Comparison of ENCODE assay signal across 10 cellular contexts in genomic region chr2:10407432-10407831, GRCh38. TPM values are rescaled to one million over a fixed set of nuclear protein-coding genes. Genes with fewer than 3 reads are reported as not detected.
DNase-seq lines count a peak whose midpoint lies in the region; ATAC-seq, FAIRE-seq and TF ChIP-seq lines count a peak whose summit lies in the region.
"Had no signal": no experiment of that assay in that cellular context is flagged by ENCODE, and none has a peak within 500 bp of the region (broad histone marks: within the 10 kb centered on the region; RNA-seq: fewer than 3 reads in every experiment).

No MANE protein-coding gene starts in this region.

- H3K23ac ChIP-seq in mesenchymal stem cell (ENCODE audit: low read length in 2 of 2): no peak overlapping the region

- H3K27ac ChIP-seq in A549: peak overlapping the region; percentile 93 to 95
- H3K27ac ChIP-seq in mesenchymal stem cell (ENCODE audit: low read length, poor library complexity, severe bottlenecking): no peak overlapping the region

- H3K36me3 ChIP-seq in mesenchymal stem cell (ENCODE audit: control insufficient read depth in 1 of 2, insufficient read depth in 2 of 2, low read depth in 1 of 2, low read length in 2 of 2): peaks cover 0 to 8% of the 10 kb centered on the region in 2 experiments

- H3K4me3 ChIP-seq in A549: no peak overlapping the region
- H3K4me3 ChIP-seq in mesenchymal stem cell (ENCODE audit: insufficient read depth in 1 of 2, low read depth in 1 of 2, low read length in 2 of 2): no peak overlapping the region

- peak overlapping the region; percentile 76 for H3K4me3 Mint-ChIP-seq in activated T-helper 2 cell treated with anti-CD3 and anti-CD28 coated beads, Interferon-gamma antibody, Interleukin-2, Interleukin-4, amounts not matched to agents 10 μg/mL and 5 μg/mL and 100 μg/mL, durations not matched to agents 14 hours and 24 hours and 36 hours (ENCODE audit: low read depth)

- POLR2A ChIA-PET in A549 (lab: Yijun Ruan, JAX): interaction anchor here (0.9 to 2.7 kb wide), 4 partner anchors 28 to 123 kb away, joined by 3 to 19 read pairs (median 6); partner anchors contain the start of gene HPCAL1

- intact Hi-C loops in activated T-helper 2 cell treated with anti-CD3 and anti-CD28 coated beads, Interferon-gamma antibody, Interleukin-2, Interleukin-4, amounts not matched to agents 10 μg/mL and 5 μg/mL and 100 μg/mL, durations not matched to agents 14 hours and 24 hours and 36 hours (cut with micrococcal nuclease): no loop called here

- no peaks in the 10 kb centered on the region for H3K9me3 Mint-ChIP-seq in activated T-helper 2 cell treated with anti-CD3 and anti-CD28 coated beads, Interferon-gamma antibody, Interleukin-2, Interleukin-4, amounts not matched to agents 10 μg/mL and 5 μg/mL and 100 μg/mL, durations not matched to agents 14 hours and 24 hours and 36 hours

- peaks cover 50% of the 10 kb centered on the region for H3K4me1 Mint-ChIP-seq in activated T-helper 2 cell treated with anti-CD3 and anti-CD28 coated beads, Interferon-gamma antibody, Interleukin-2, Interleukin-4, amounts not matched to agents 10 μg/mL and 5 μg/mL and 100 μg/mL, durations not matched to agents 14 hours and 24 hours and 36 hours (ENCODE audit: low read depth)

- no peak for TF ChIP-seq CTCF in A549 (IDR thresholded peaks at IDR 0.05)

- no peak overlapping the region for H3K18ac ChIP-seq in mesenchymal stem cell (ENCODE audit: low read depth in 1 of 2, low read length in 2 of 2)

- H3K36me3 Mint-ChIP-seq in activated T-helper 2 cell treated with anti-CD3 and anti-CD28 coated beads, Interferon-gamma antibody, Interleukin-2, Interleukin-4, amounts not matched to agents 10 μg/mL and 5 μg/mL and 100 μg/mL, durations not matched to agents 14 hours and 24 hours and 36 hours (ENCODE audit: low read depth): peaks cover 23% of the 10 kb centered on the region

- H2AK5ac ChIP-seq in mesenchymal stem cell (ENCODE audit: low read length, severe bottlenecking): peak overlapping the region; percentile 47

- DNase-seq in A549 (ENCODE audit: low read depth in 1 of 2, low spot score in 1 of 2) (no peak), GF-D8 (lab: John Stamatoyannopoulos, UW) (peak; percentile 64), mesenchymal stem cell (no peak), NCI-H748 (lab: John Stamatoyannopoulos, UW; ENCODE audit: unreplicated experiment) (no peak), NCI-H526 treated with DMSO at 0.1 percent for 48 hours (lab: John Stamatoyannopoulos, UW) (no peak), islet precursor cell (no peak), hypothalamus (lab: John Stamatoyannopoulos, UW) (no peak)
- DNase-seq in activated T-helper 2 cell treated with anti-CD3 and anti-CD28 coated beads, Interferon-gamma antibody, Interleukin-2, Interleukin-4, amounts not matched to agents 10 μg/mL and 5 μg/mL and 100 μg/mL, durations not matched to agents 14 hours and 24 hours and 36 hours (ENCODE audit: low spot score): no peak
- DNase-seq: kidney, NCI-H187 treated with DMSO at 0.1 percent for 48 hours had no signal

- H2BK5ac ChIP-seq in mesenchymal stem cell (ENCODE audit: low read depth, low read length, poor library complexity, severe bottlenecking): no peak overlapping the region

- TF ChIP-seq EP300 in A549 (IDR thresholded peaks at IDR 0.05): no peak

- no peak overlapping the region for H2BK120ac ChIP-seq in mesenchymal stem cell (ENCODE audit: low read depth, low read length)

- H3K27ac Mint-ChIP-seq in activated T-helper 2 cell treated with anti-CD3 and anti-CD28 coated beads, Interferon-gamma antibody, Interleukin-2, Interleukin-4, amounts not matched to agents 10 μg/mL and 5 μg/mL and 100 μg/mL, durations not matched to agents 14 hours and 24 hours and 36 hours: peak overlapping the region; percentile 95

- H3K4ac ChIP-seq in mesenchymal stem cell (ENCODE audit: low read depth in 1 of 2, low read length in 2 of 2): no peak overlapping the region

- H4K91ac ChIP-seq in mesenchymal stem cell (ENCODE audit: low read length): no peak overlapping the region

- H3K4me1 ChIP-seq in A549 (peaks cover 71% of the 10 kb centered on the region), mesenchymal stem cell (ENCODE audit: control insufficient read depth, insufficient read depth, low read depth, low read length) (peaks cover 57% of the 10 kb centered on the region)

- TF ChIP-seq RAD21 in A549 (conservative IDR thresholded peaks at IDR 0.05 in 1 of 2, IDR thresholded peaks at IDR 0.05 in 1 of 2): no peak

- peaks cover 0 to 6% of the 10 kb centered on the region in 2 experiments for H3K27me3 ChIP-seq in mesenchymal stem cell (ENCODE audit: control insufficient read depth in 1 of 2, insufficient read depth in 1 of 2, low read length in 2 of 2)

- TF ChIP-seq POLR2A in A549 (IDR thresholded peaks at IDR 0.05; ENCODE audit: low read length): no peak

- H3K27me3 Mint-ChIP-seq in activated T-helper 2 cell treated with anti-CD3 and anti-CD28 coated beads, Interferon-gamma antibody, Interleukin-2, Interleukin-4, amounts not matched to agents 10 μg/mL and 5 μg/mL and 100 μg/mL, durations not matched to agents 14 hours and 24 hours and 36 hours (ENCODE audit: low read depth): no peaks in the 10 kb centered on the region

- H2AFZ ChIP-seq in mesenchymal stem cell (ENCODE audit: low read depth, low read length): no peak overlapping the region

- FAIRE-seq in A549 (lab: Jason Lieb, UNC): no peak
- FAIRE-seq: kidney had no signal

- WGBS in A549 (ENCODE audit: missing lambda C conversion rate): 65% methylated on average over 4 of the region's 4 CpGs
- 94% methylated on average over 3 of the region's 4 CpGs for WGBS in mesenchymal stem cell

- H3K14ac ChIP-seq in mesenchymal stem cell (ENCODE audit: low read length in 2 of 2): no peak overlapping the region

- CTCF ChIA-PET in A549 (lab: Yijun Ruan, JAX): interaction anchor here (0.9 to 25.7 kb wide), 27 partner anchors 9 to 359 kb away, joined by 3 to 374 read pairs (median 31); partner anchors contain the start of genes HPCAL1 and RRM2

- ATAC-seq in A549: no peak

- peak overlapping the region; percentile 92 for H3K4me2 ChIP-seq in A549
- no peak overlapping the region for H3K4me2 ChIP-seq in mesenchymal stem cell (ENCODE audit: low read length, poor library complexity, severe bottlenecking)

- no peak overlapping the region for H3K9ac ChIP-seq in mesenchymal stem cell (ENCODE audit: low read length)

- H4K8ac ChIP-seq in mesenchymal stem cell (ENCODE audit: low read length): no peak overlapping the region

- no peak overlapping the region for H2BK15ac ChIP-seq in mesenchymal stem cell (ENCODE audit: low read depth, poor library complexity, severe bottlenecking)

- peaks cover 4% of the 10 kb centered on the region; the same call in 1 of the 3 replicates for H3K9me3 ChIP-seq in A549
- peaks cover 3% of the 10 kb centered on the region for H3K9me3 ChIP-seq in mesenchymal stem cell (ENCODE audit: control insufficient read depth, low read length)

- H3K79me1 ChIP-seq in mesenchymal stem cell (replicated peaks; ENCODE audit: low read length, poor library complexity, severe bottlenecking): peaks cover 5% of the 10 kb centered on the region

- no peak overlapping the region for H2BK12ac ChIP-seq in mesenchymal stem cell (ENCODE audit: low read length in 2 of 2)

TF ChIP-seq in A549, 52 proteins besides CTCF, POLR2A, EP300 and RAD21:
- TF ChIP-seq MAZ (IDR thresholded peaks at IDR 0.05; ENCODE audit: borderline replicate concordance, low read depth, low read length) (no peak), POLR2AphosphoS2 (conservative IDR thresholded peaks at IDR 0.05; ENCODE audit: low read length) (0 out of 2 replicates have a peak, but pooled peaks have one; percentile 53), SMC3 (IDR thresholded peaks at IDR 0.05) (no peak), E2F6 (IDR thresholded peaks at IDR 0.05; ENCODE audit: borderline replicate concordance, low read depth) (0 out of 2 replicates have a peak, but pooled peaks have one; percentile 11), ZFP36 (IDR thresholded peaks at IDR 0.05; ENCODE audit: borderline replicate concordance, partially characterized antibody) (no peak), CEBPB (IDR thresholded peaks at IDR 0.05) (0 out of 4 replicates have a peak, but pooled peaks of 1 of the 2 experiments have one; percentile 14)
TF ChIP-seq in A549: peak in this region for 3.

RNA-seq across cellular contexts. Expression of gene ODC1, which starts 40.7 kb away (rescaled TPM):
- polyA plus RNA-seq in A549 (2011; rRNA removed) (198 and 265 TPM in 2 replicates), A549 (2017; fragmentation: RNase III; extraction: RNeasy Plus Mini Kit Qiagen cat#74134 plus additional on column Dnase treatment) (56.3 to 89.5 TPM (median 57.8 TPM) in 3 replicates)
- polyA plus RNA-seq in A549 (2012; cell fraction: cytosol; rRNA removed): 147 and 159 TPM in 2 replicates
- 84.5 and 165 TPM in 2 replicates for polyA plus RNA-seq in A549 (2012; cell fraction: nucleus; rRNA removed)
- polyA minus RNA-seq in A549 (2011; rRNA and poly(A)+ RNA removed): 110 and 113 TPM in 2 replicates
- 161 and 164 TPM in 2 replicates for total RNA-seq in activated T-helper 2 cell treated with anti-CD3 and anti-CD28 coated beads, Interferon-gamma antibody, Interleukin-2, Interleukin-4, amounts not matched to agents 10 μg/mL and 5 μg/mL and 100 μg/mL, durations not matched to agents 14 hours and 24 hours and 36 hours
- polyA plus RNA-seq in mesenchymal stem cell (2013, experiment 1 of 2): 32.1 TPM
- polyA plus RNA-seq in mesenchymal stem cell (2013, experiment 2 of 2): 33.0 TPM
